Comparison of ENCODE assay signal across 1 cellular context in genomic region chr3:43279532-43279931, GRCh38.
TF ChIP-seq lines count a peak whose summit lies in the region.

No MANE protein-coding gene starts in this region.

TF ChIP-seq in GM23338, 12 proteins besides CTCF, POLR2A, EP300 and RAD21:
- TF ChIP-seq ZNF331 (CRISPR knock-in tag; IDR thresholded peaks at IDR 0.05; ENCODE audit: low read depth) (no peak), ZNF114 (CRISPR knock-in tag; IDR thresholded peaks at IDR 0.05) (no peak), STAT1 (IDR thresholded peaks at IDR 0.05; ENCODE audit: unreplicated experiment) (no peak), ZNF462 (CRISPR knock-in tag; IDR thresholded peaks at IDR 0.05) (no peak), EZH2 (IDR thresholded peaks at IDR 0.05; ENCODE audit: low read depth, unreplicated experiment) (no peak), REST (IDR thresholded peaks at IDR 0.05; ENCODE audit: unreplicated experiment) (no peak), NANOG (IDR thresholded peaks at IDR 0.05; ENCODE audit: borderline replicate concordance) (no peak), ETS1 (IDR thresholded peaks at IDR 0.05) (no peak), JUNB (IDR thresholded peaks at IDR 0.05; ENCODE audit: unreplicated experiment) (no peak), EZH2phosphoT487 (IDR thresholded peaks at IDR 0.05; ENCODE audit: unreplicated experiment) (no peak), CREB1 (CRISPR knock-in tag; IDR thresholded peaks at IDR 0.05; ENCODE audit: low read depth) (no peak), POLR2AphosphoS5 (IDR thresholded peaks at IDR 0.05; ENCODE audit: low read depth) (no peak)
